23 cellular contexts compared by ENCODE assay signal in genomic region chr21:46482846-46483231, GRCh38. TPM values are rescaled to one million over a fixed set of nuclear protein-coding genes. Genes with fewer than 3 reads are reported as not detected.
DNase-seq lines count a peak whose midpoint lies in the region; ATAC-seq, FAIRE-seq and TF ChIP-seq lines count a peak whose summit lies in the region.
"Had no signal": no experiment of that assay in that cellular context is flagged by ENCODE, and none has a peak within 500 bp of the region (broad histone marks: within the 10 kb centered on the region; RNA-seq: fewer than 3 reads in every experiment).

No MANE protein-coding gene starts in this region.

- no peak overlapping the region for H3K4me3 Mint-ChIP-seq in activated T-cell treated with anti-CD3 and anti-CD28 coated beads, Interleukin-2, amount 50 U/mL, for 72 hours
- peak overlapping the region in 3 of 7 donors; percentile 25 to 62 (median 30) for H3K4me3 Mint-ChIP-seq in CD8-positive, alpha-beta memory T cell
- no peak overlapping the region for H3K4me3 Mint-ChIP-seq in nephron progenitor cell
- H3K4me3 Mint-ChIP-seq: CD8-positive, alpha-beta T cell; GM23338 had no signal

- peaks cover 6% of the 10 kb centered on the region for H3K36me3 ChIP-seq in CD8-positive, alpha-beta memory T cell (ENCODE audit: insufficient read depth, low read length)
- H3K36me3 ChIP-seq in K562 (ENCODE audit: control insufficient read depth, insufficient read depth, low read length): peaks cover 26% of the 10 kb centered on the region; the same call in 1 of the 3 replicates

- no peak for ATAC-seq in activated T-cell treated with anti-CD3 and anti-CD28 coated beads, Interleukin-2, amount 50 U/mL, for 72 hours (replicated peaks in 1 of 2)
- ATAC-seq in K562 (0 out of 3 replicates have a peak, but pooled peaks have one; percentile 37), HG02642 (IDR thresholded peaks at IDR 0.05; ENCODE audit: poor library complexity, unreplicated experiment) (no peak), GM21786 (IDR thresholded peaks at IDR 0.05; ENCODE audit: unreplicated experiment) (no peak)
- no peak for ATAC-seq in activated CD4-positive, CD25-positive, alpha-beta regulatory T cell treated with anti-CD3 and anti-CD28 coated beads, Interleukin-2, amount 50 U/mL, for 24 hours
- ATAC-seq: CD8-positive, alpha-beta T cell had no signal

- no peaks in the 10 kb centered on the region for H3K9me3 Mint-ChIP-seq in activated T-cell treated with anti-CD3 and anti-CD28 coated beads, Interleukin-2, amount 50 U/mL, for 72 hours
- H3K9me3 Mint-ChIP-seq in CD8-positive, alpha-beta memory T cell: no peaks in the 10 kb centered on the region
- H3K9me3 Mint-ChIP-seq in nephron progenitor cell: no peaks in the 10 kb centered on the region
- H3K9me3 Mint-ChIP-seq: CD8-positive, alpha-beta T cell; GM23338 had no signal

- H2AFZ ChIP-seq in K562 (ENCODE audit: low read depth, low read length): no peak overlapping the region
- H2AFZ ChIP-seq: GM23338 had no signal

- TF ChIP-seq CTCF in K562 (IDR thresholded peaks at IDR 0.05 in 2 of 3, conservative IDR thresholded peaks at IDR 0.05 in 1 of 3; ENCODE audit: insufficient read depth in 2 of 3, low read depth in 1 of 3, low read length in 3 of 3) (no peak), nephron progenitor cell (IDR thresholded peaks at IDR 0.05) (no peak)

- peaks cover 2 to 6% of the 10 kb centered on the region in 2 donors for H3K36me3 Mint-ChIP-seq in activated T-cell treated with anti-CD3 and anti-CD28 coated beads, Interleukin-2, amount 50 U/mL, for 72 hours (ENCODE audit: insufficient read depth in 2 of 2)
- H3K36me3 Mint-ChIP-seq in CD8-positive, alpha-beta memory T cell: peaks cover 4 to 64% (median 8%) of the 10 kb centered on the region in 3 donors
- H3K36me3 Mint-ChIP-seq in nephron progenitor cell (ENCODE audit: low read depth): peaks cover 38% of the 10 kb centered on the region

- no peaks in the 10 kb centered on the region for H3K9me1 ChIP-seq in K562 (ENCODE audit: control insufficient read depth, insufficient read depth, low read length)

- H3K4me1 ChIP-seq in CD8-positive, alpha-beta memory T cell (ENCODE audit: insufficient read depth, low read length): peaks cover 10% of the 10 kb centered on the region
- H3K4me1 ChIP-seq in K562 (replicated peaks in 1 of 2; ENCODE audit: control insufficient read depth in 2 of 2, insufficient read depth in 2 of 2, low read length in 2 of 2): peaks cover 3 to 7% of the 10 kb centered on the region in 2 experiments; a peak in 1 of 5 replicates
- H3K4me1 ChIP-seq: BE2C had no signal

- WGBS in K562 (ENCODE audit: insufficient coverage, low coverage, missing lambda C conversion rate): 53% methylated on average over 2 of the region's 2 CpGs

- no peaks in the 10 kb centered on the region for H3K27me3 ChIP-seq in CD8-positive, alpha-beta memory T cell (ENCODE audit: insufficient read depth, low read length, poor library complexity, severe bottlenecking)
- H3K27me3 ChIP-seq in K562 (ENCODE audit: control insufficient read depth in 2 of 2, insufficient read depth in 2 of 2, low read length in 2 of 2): no peaks in the 10 kb centered on the region
- H3K27me3 ChIP-seq: BE2C had no signal

- no TSS peak for BruUV-seq in K562 (replicated peaks; lab: Mats Ljungman, UMichigan)

- CTCF ChIA-PET in CD8-positive, alpha-beta memory T cell (lab: Charles Lee): no interaction called here
- CTCF ChIA-PET in K562 (lab: Yijun Ruan, JAX; ENCODE audit: low intra/inter-chr PET ratio): no interaction called here

- no peak for FAIRE-seq in K562 (lab: Jason Lieb, UNC)
- FAIRE-seq: A204.1, D721Med, GM12891, GM18507 had no signal

- no peak for TF ChIP-seq RAD21 in K562 (CRISPR knock-in tag; conservative IDR thresholded peaks at IDR 0.05 in 1 of 2, IDR thresholded peaks at IDR 0.05 in 1 of 2)

- TF ChIP-seq EP300 in K562 (IDR thresholded peaks at IDR 0.05; ENCODE audit: low read length): no peak

- H4K20me1 ChIP-seq in K562 (replicated peaks; ENCODE audit: control insufficient read depth, insufficient read depth, low read length): no peaks in the 10 kb centered on the region

- H3K4me3 ChIP-seq in CD8-positive, alpha-beta memory T cell (ENCODE audit: low read length): no peak overlapping the region
- H3K4me3 ChIP-seq in K562: no peak overlapping the region
- H3K4me3 ChIP-seq: GM23338 had no signal

- DNase-seq in activated T-cell treated with anti-CD3 and anti-CD28 coated beads, Interleukin-2, amount 50 U/mL, for 72 hours: no peak
- DNase-seq in activated T-cell treated with anti-CD3 and anti-CD28 coated beads, Interleukin-2, amount 50 U/mL, for 1 hour: no peak
- no peak for DNase-seq in CD8-positive, alpha-beta memory T cell
- DNase-seq in K562 (ENCODE audit: extremely low read depth in 1 of 4, low spot score in 3 of 4): no peak
- no peak for DNase-seq in nephron progenitor cell
- DNase-seq: BE2C, NCI-H1417 treated with DMSO at 0.1 percent for 48 hours, NCI-H187 treated with DMSO at 0.1 percent for 48 hours, NCI-H226, NCI-H524, NCI-H82, OCI-M1, Right ventricle myocardium superior had no signal

- peaks cover 14% of the 10 kb centered on the region; the same call in 1 of the 3 replicates for H3K79me2 ChIP-seq in K562 (ENCODE audit: control insufficient read depth, insufficient read depth, low read length)

- intact Hi-C loops in K562 (cut with micrococcal nuclease): no loop called here

- POLR2A ChIA-PET in CD8-positive, alpha-beta memory T cell (lab: Charles Lee): no interaction called here
- POLR2A ChIA-PET in K562 (lab: Yijun Ruan, JAX): interaction anchor here (0.7 to 3.6 kb wide), 2 partner anchors 11 to 17 kb away, joined by 4 to 15 read pairs; no protein-coding TSS in a partner anchor

- no peak overlapping the region for H3K9ac ChIP-seq in K562 (ENCODE audit: insufficient read depth in 1 of 2, low read depth in 2 of 2, low read length in 2 of 2)
- H3K9ac ChIP-seq: KMS-11 had no signal

- no peak overlapping the region for H3K27ac ChIP-seq in CD8-positive, alpha-beta memory T cell (ENCODE audit: low read depth, low read length)
- no peak overlapping the region for H3K27ac ChIP-seq in K562 (ENCODE audit: extremely low read depth, low read depth, low read length)
- H3K27ac ChIP-seq: KMS-11 had no signal

- no peak overlapping the region for H3K4me2 ChIP-seq in K562 (ENCODE audit: insufficient read depth, low read length)
- H3K4me2 ChIP-seq: GM23338, KMS-11 had no signal

- H3K4me1 Mint-ChIP-seq in activated T-cell treated with anti-CD3 and anti-CD28 coated beads, Interleukin-2, amount 50 U/mL, for 72 hours (ENCODE audit: low read depth): peaks cover 10% of the 10 kb centered on the region
- peaks cover 54 to 61% (median 56%) of the 10 kb centered on the region in 3 donors for H3K4me1 Mint-ChIP-seq in CD8-positive, alpha-beta memory T cell
- H3K4me1 Mint-ChIP-seq in nephron progenitor cell: peaks cover 17% of the 10 kb centered on the region
- H3K4me1 Mint-ChIP-seq: GM23338 had no signal

- H3K9me3 ChIP-seq in CD8-positive, alpha-beta memory T cell (ENCODE audit: low read length): no peaks in the 10 kb centered on the region
- H3K9me3 ChIP-seq in K562 (replicated peaks; ENCODE audit: control insufficient read depth, insufficient read depth, low read depth, low read length): no peaks in the 10 kb centered on the region
- H3K9me3 ChIP-seq: BE2C had no signal

- in situ Hi-C loops in K562 (cut with MboI): no loop called here

- H3K27ac Mint-ChIP-seq in activated T-cell treated with anti-CD3 and anti-CD28 coated beads, Interleukin-2, amount 50 U/mL, for 72 hours: peak overlapping the region; percentile 35
- H3K27ac Mint-ChIP-seq in CD8-positive, alpha-beta memory T cell: peak overlapping the region in 5 of 8 donors; percentile 67 to 83 (median 72)
- H3K27ac Mint-ChIP-seq in nephron progenitor cell: peak overlapping the region; percentile 35
- H3K27ac Mint-ChIP-seq: GM23338 had no signal

- H3K27me3 Mint-ChIP-seq in activated T-cell treated with anti-CD3 and anti-CD28 coated beads, Interleukin-2, amount 50 U/mL, for 72 hours (ENCODE audit: low read depth): no peaks in the 10 kb centered on the region
- peaks cover 0 to 2% of the 10 kb centered on the region in 2 donors for H3K27me3 Mint-ChIP-seq in CD8-positive, alpha-beta memory T cell
- H3K27me3 Mint-ChIP-seq in nephron progenitor cell (ENCODE audit: low read depth, poor library complexity): no peaks in the 10 kb centered on the region

- no peak for TF ChIP-seq POLR2A in K562 (conservative IDR thresholded peaks at IDR 0.05)

TF ChIP-seq in K562, 482 proteins besides CTCF, POLR2A, EP300 and RAD21 (continues in another document):
- TF ChIP-seq ZNF347 (CRISPR knock-in tag; IDR thresholded peaks at IDR 0.05; ENCODE audit: low read depth) (no peak), FOXP1 (CRISPR knock-in tag; IDR thresholded peaks at IDR 0.05) (no peak), PRPF4 (IDR thresholded peaks at IDR 0.05; ENCODE audit: insufficient read depth, low read depth, low read length, poor library complexity, severe bottlenecking) (no peak)

RNA-seq across cellular contexts. Expression of gene DIP2A, which starts 24.1 kb away (rescaled TPM):
- total RNA-seq in activated T-cell treated with anti-CD3 and anti-CD28 coated beads, Interleukin-2, amount 50 U/mL, for 72 hours: 10 to 100 TPM; 50.1 to 53.4 TPM
- 10 to 100 TPM; 29.7 to 29.9 TPM for total RNA-seq in CD8-positive, alpha-beta memory T cell
- 32.6 TPM for polyA plus RNA-seq in CD8-positive, alpha-beta memory T cell
- total RNA-seq in K562 (2011; cell fraction: chromatin; rRNA removed; ENCODE audit: low replicate concordance): 344 and 474 TPM in 2 replicates
- 211 and 231 TPM in 2 replicates for total RNA-seq in K562 (2011; cell fraction: nucleolus; rRNA removed)
- total RNA-seq in K562 (2011; cell fraction: nucleoplasm; rRNA removed): 245 and 258 TPM in 2 replicates
- total RNA-seq in K562 (2014; rRNA removed) (13.8 and 19.7 TPM in 2 replicates), K562 (2014; rRNA removed; fragmentation: Illumina TruSeq; extraction: Trizol) (14.9 and 19.1 TPM in 2 replicates), K562 (2015; rRNA removed; fragmentation: Illumina TruSeq; extraction: Trizol) (19.6 and 20.3 TPM in 2 replicates), K562 (2021) (31.1 and 32.3 TPM in 2 replicates)
- polyA plus RNA-seq in K562 (2011; rRNA removed) (34.5 and 41.3 TPM in 2 replicates), K562 (2014; fragmentation: Illumina TruSeq; extraction: Trizol) (21.3 and 23.9 TPM in 2 replicates), K562 (2014; fragmentation: Nextera tagmentation; extraction: Ambion mirVana) (1 to 10 TPM; 4.3 to 4.6 TPM), K562 (2014; rRNA removed) (30.0 and 31.1 TPM in 2 replicates)
- polyA plus RNA-seq in K562 (2011; cell fraction: cytosol; rRNA removed): 22.5 and 24.1 TPM in 2 replicates
- polyA plus RNA-seq in K562 (2011; cell fraction: nucleus; rRNA removed): 167 and 196 TPM in 2 replicates
- 21.7 and 36.7 TPM in 2 replicates for polyA plus RNA-seq in K562 (2012)
- 48.3 and 48.8 TPM in 2 replicates for polyA minus RNA-seq in K562 (2011; rRNA and poly(A)+ RNA removed)
- polyA minus RNA-seq in K562 (2011; cell fraction: cytosol; rRNA and poly(A)+ RNA removed): 21.6 and 23.7 TPM in 2 replicates
- 89.9 and 113 TPM in 2 replicates for polyA minus RNA-seq in K562 (2011; cell fraction: nucleus; rRNA and poly(A)+ RNA removed)
